Comparison of ENCODE assay signal across 8 cellular contexts in genomic region chr10:27285093-27285492, GRCh38. TPM values are rescaled to one million over a fixed set of nuclear protein-coding genes. Genes with fewer than 3 reads are reported as not detected.
DNase-seq lines count a peak whose midpoint lies in the region; ATAC-seq and TF ChIP-seq lines count a peak whose summit lies in the region.

No MANE protein-coding gene starts in this region.

- H3K4me2 ChIP-seq in fibroblast of lung (ENCODE audit: extremely low read depth, insufficient read depth, low read length): no peak overlapping the region

- DNase-seq in activated effector memory CD4-positive, alpha-beta T cell treated with anti-CD3 and anti-CD28 coated beads, Interleukin-2, amount 50 U/mL, for 16 hours: peak; percentile 68
- DNase-seq in activated effector memory CD4-positive, alpha-beta T cell treated with Interleukin-2 at 50 U/mL for 16 hours: no peak
- DNase-seq in T-helper 9 cell: peak; percentile 13
- DNase-seq in fibroblast of lung (ENCODE audit: low read depth in 2 of 2): peak in 1 of 2 donors; percentile 24
- DNase-seq in stimulated activated effector memory CD8-positive, alpha-beta T cell treated with anti-CD3 and anti-CD28 coated beads, Interleukin-12 subunit alpha, Interleukin-12 subunit beta, amount 100 ng/mL, for 72 hours (ENCODE audit: low spot score in 2 of 2): peak in 1 of 2 donors; percentile 52
- no peak for DNase-seq in NOMO-1 treated with dmso at 0.1 percent for 144 hours (lab: John Stamatoyannopoulos, UW; ENCODE audit: unreplicated experiment)

- peak overlapping the region; percentile 2 for H3K27ac Mint-ChIP-seq in stimulated activated effector memory CD8-positive, alpha-beta T cell treated with anti-CD3 and anti-CD28 coated beads, Interleukin-12 subunit alpha, Interleukin-12 subunit beta, amount 100 ng/mL, for 72 hours

- no peaks in the 10 kb centered on the region for H3K4me1 ChIP-seq in fibroblast of lung (ENCODE audit: control insufficient read depth, extremely low read depth, insufficient read depth, low read length)

- H2AFZ ChIP-seq in fibroblast of lung (ENCODE audit: low read length): no peak overlapping the region

- no peaks in the 10 kb centered on the region for H3K27me3 ChIP-seq in fibroblast of lung (ENCODE audit: control insufficient read depth, insufficient read depth, low read length)

- H3K27ac ChIP-seq in fibroblast of lung (ENCODE audit: insufficient read depth, low read length): no peak overlapping the region

- peak; percentile 27 to 28 for TF ChIP-seq CTCF in fibroblast of lung (conservative IDR thresholded peaks at IDR 0.05 in 1 of 2, IDR thresholded peaks at IDR 0.05 in 1 of 2; ENCODE audit: low read depth in 1 of 2, low read length in 2 of 2)

- no peaks in the 10 kb centered on the region for H3K36me3 ChIP-seq in fibroblast of lung (ENCODE audit: control insufficient read depth, insufficient read depth, low read length)

- no peak overlapping the region for H3K4me3 ChIP-seq in fibroblast of lung (replicated peaks in 1 of 4; ENCODE audit: control extremely low read depth in 1 of 4, insufficient read depth in 1 of 4, low read depth in 3 of 4, low read length in 4 of 4)

- peaks cover 8% of the 10 kb centered on the region for H3K4me1 Mint-ChIP-seq in stimulated activated effector memory CD8-positive, alpha-beta T cell treated with anti-CD3 and anti-CD28 coated beads, Interleukin-12 subunit alpha, Interleukin-12 subunit beta, amount 100 ng/mL, for 72 hours

- H4K20me1 ChIP-seq in fibroblast of lung (ENCODE audit: control insufficient read depth, extremely low read depth, insufficient read depth, low read length): no peaks in the 10 kb centered on the region

- ATAC-seq in stimulated activated effector memory CD8-positive, alpha-beta T cell treated with anti-CD3 and anti-CD28 coated beads, Interleukin-12 subunit alpha, Interleukin-12 subunit beta, amount 100 ng/mL, for 72 hours: peak; percentile 86
- no peak for ATAC-seq in GM21825 (IDR thresholded peaks at IDR 0.05; ENCODE audit: unreplicated experiment)
- ATAC-seq in GM21526 (IDR thresholded peaks at IDR 0.05; ENCODE audit: low FRiP score, unreplicated experiment): no peak

- H3K79me2 ChIP-seq in fibroblast of lung (ENCODE audit: control insufficient read depth, insufficient read depth, low read length): no peaks in the 10 kb centered on the region

- H3K9ac ChIP-seq in fibroblast of lung (ENCODE audit: insufficient read depth, low read length): no peak overlapping the region

- no peak overlapping the region for H3K4me3 Mint-ChIP-seq in stimulated activated effector memory CD8-positive, alpha-beta T cell treated with anti-CD3 and anti-CD28 coated beads, Interleukin-12 subunit alpha, Interleukin-12 subunit beta, amount 100 ng/mL, for 72 hours

- H3K9me3 ChIP-seq in fibroblast of lung (ENCODE audit: control insufficient read depth, insufficient read depth, low read depth, low read length): no peaks in the 10 kb centered on the region

- H3K9me3 Mint-ChIP-seq in stimulated activated effector memory CD8-positive, alpha-beta T cell treated with anti-CD3 and anti-CD28 coated beads, Interleukin-12 subunit alpha, Interleukin-12 subunit beta, amount 100 ng/mL, for 72 hours: no peaks in the 10 kb centered on the region

- H3K36me3 Mint-ChIP-seq in stimulated activated effector memory CD8-positive, alpha-beta T cell treated with anti-CD3 and anti-CD28 coated beads, Interleukin-12 subunit alpha, Interleukin-12 subunit beta, amount 100 ng/mL, for 72 hours: no peaks in the 10 kb centered on the region

RNA-seq across cellular contexts. Expression of gene ACBD5, which starts 44.5 kb away (rescaled TPM):
- total RNA-seq in fibroblast of lung: 22.3 and 29.6 TPM in 2 replicates
- 16.9 and 21.3 TPM in 2 replicates for polyA plus RNA-seq in fibroblast of lung
- polyA plus RNA-seq in fibroblast of lung (2012): 13.0 and 14.1 TPM in 2 replicates
- 3.4 and 4.5 TPM in 2 replicates for polyA minus RNA-seq in fibroblast of lung (ENCODE audit: low replicate concordance)

Comparison
In these comparisons a context has a peak if more than half of its experiments do, and no peak if none do; other contexts are left out.
1. DNase-seq: peak in activated effector memory CD4-positive, alpha-beta T cell treated with anti-CD3 and anti-CD28 coated beads, Interleukin-2, amount 50 U/mL, for 16 hours (single experiment) and T-helper 9 cell (single experiment); none in activated effector memory CD4-positive, alpha-beta T cell treated with Interleukin-2 at 50 U/mL for 16 hours (single experiment) and NOMO-1 treated with dmso at 0.1 percent for 144 hours (single experiment).